Comparison of ENCODE assay signal across 17 cellular contexts in genomic region chr5:137167187-137167586, GRCh38.
DNase-seq lines count a peak whose midpoint lies in the region; ATAC-seq and TF ChIP-seq lines count a peak whose summit lies in the region.
"Had no signal": no experiment of that assay in that cellular context is flagged by ENCODE, and none has a peak within 500 bp of the region (broad histone marks: within the 10 kb centered on the region; RNA-seq: fewer than 3 reads in every experiment).

No MANE protein-coding gene starts in this region.

- no peaks in the 10 kb centered on the region for H3K4me1 Mint-ChIP-seq in GM23338
- H3K4me1 Mint-ChIP-seq in WTC11, result no peaks in the 10 kb centered on the region; the same call in 1 of the 2 replicates
- H3K4me1 Mint-ChIP-seq: CD14-positive monocyte; CD4-positive, alpha-beta memory T cell; H9 had no signal

- no peak for TF ChIP-seq EP300 in Ishikawa (IDR thresholded peaks at IDR 0.05; ENCODE audit: borderline replicate concordance)

- no peaks in the 10 kb centered on the region for H4K20me1 ChIP-seq in GM23338 (replicated peaks; ENCODE audit: insufficient read depth)
- H4K20me1 ChIP-seq: BLaER1 had no signal

- no peaks in the 10 kb centered on the region for H3K79me2 ChIP-seq in GM23338 (replicated peaks; ENCODE audit: insufficient read depth)

- H3K4me3 ChIP-seq in GM23338 (no peak overlapping the region), epithelial cell of esophagus (ENCODE audit: low read length) (no peak overlapping the region)
- H3K4me3 ChIP-seq: BLaER1, K562 had no signal

- CTCF ChIA-PET in WTC11 (lab: Charles Lee), result no interaction called here

- H3K9me2 ChIP-seq in GM23338 (ENCODE audit: insufficient read depth), result no peaks in the 10 kb centered on the region

- H3K36me3 ChIP-seq in GM23338 (ENCODE audit: insufficient read depth), result no peaks in the 10 kb centered on the region
- H3K36me3 ChIP-seq: BLaER1 had no signal

- no peaks in the 10 kb centered on the region for H3K27me3 ChIP-seq in GM23338 (ENCODE audit: insufficient read depth)
- H3K27me3 ChIP-seq: BLaER1 had no signal

- H3K27ac Mint-ChIP-seq in GM23338 (no peak overlapping the region), WTC11 (no peak overlapping the region)
- H3K27ac Mint-ChIP-seq: CD14-positive monocyte, H9 had no signal

- no peak overlapping the region for H3K27ac ChIP-seq in GM23338 (ENCODE audit: low read depth)
- H3K27ac ChIP-seq: BLaER1, HL-60 had no signal

- POLR2A ChIA-PET in WTC11 (lab: Charles Lee), result no interaction called here

- ATAC-seq in GM23338 (no peak), WTC11 (no peak)
- ATAC-seq: K562 had no signal

- H3K36me3 Mint-ChIP-seq in GM23338 (ENCODE audit: low read depth), result no peaks in the 10 kb centered on the region
- H3K36me3 Mint-ChIP-seq in WTC11, result no peaks in the 10 kb centered on the region
- H3K36me3 Mint-ChIP-seq: CD14-positive monocyte; CD4-positive, alpha-beta memory T cell had no signal

- DNase-seq in GM23338 (ENCODE audit: low spot score), result no peak
- peak; percentile 5 for DNase-seq in epithelial cell of esophagus (ENCODE audit: low read depth)
- peak; percentile 28 for DNase-seq in left kidney (ENCODE audit: low read depth, low spot score)
- no peak for DNase-seq in amygdala (lab: John Stamatoyannopoulos, UW)
- no peak for DNase-seq in HK-2 (ENCODE audit: unreplicated experiment)
- DNase-seq in WTC11 (ENCODE audit: low spot score), result no peak
- DNase-seq in SW 1271 (lab: John Stamatoyannopoulos, UW), result no peak
- DNase-seq: CD4-positive, alpha-beta memory T cell; DMS153; DMS79; GF-D8; H9 had no signal

- no peak for TF ChIP-seq RAD21 in Ishikawa (IDR thresholded peaks at IDR 0.05; ENCODE audit: low read depth)

- no peak overlapping the region for H3K4me3 Mint-ChIP-seq in GM23338
- no peak overlapping the region for H3K4me3 Mint-ChIP-seq in WTC11
- H3K4me3 Mint-ChIP-seq: CD14-positive monocyte; CD4-positive, alpha-beta memory T cell; H9 had no signal

- TF ChIP-seq CTCF in GM23338 (conservative IDR thresholded peaks at IDR 0.05; ENCODE audit: low read depth in 2 of 2) (no peak), epithelial cell of esophagus (IDR thresholded peaks at IDR 0.05; ENCODE audit: insufficient read depth, low read depth, low read length, missing control alignments) (no peak), WTC11 (IDR thresholded peaks at IDR 0.05) (no peak)

- H3F3A ChIP-seq in GM23338 (replicated peaks; ENCODE audit: low read depth), result no peaks in the 10 kb centered on the region

- no peak overlapping the region for H3K4me2 ChIP-seq in GM23338
- H3K4me2 ChIP-seq: BLaER1 had no signal

- no peak overlapping the region for H2AFZ ChIP-seq in GM23338

- H3K4me1 ChIP-seq in GM23338 (ENCODE audit: insufficient read depth), result no peaks in the 10 kb centered on the region
- H3K4me1 ChIP-seq: BLaER1 had no signal

- H3K27me3 Mint-ChIP-seq in GM23338 (ENCODE audit: insufficient read depth, low read depth, poor library complexity) (no peaks in the 10 kb centered on the region), WTC11 (ENCODE audit: low read depth) (no peaks in the 10 kb centered on the region)
- H3K27me3 Mint-ChIP-seq: CD4-positive, alpha-beta memory T cell had no signal

- H3K9me3 Mint-ChIP-seq in GM23338 (no peaks in the 10 kb centered on the region), WTC11 (peaks cover 3% of the 10 kb centered on the region; the same call in 1 of the 2 replicates)
- H3K9me3 Mint-ChIP-seq: H9 had no signal

TF ChIP-seq in GM23338, 12 proteins besides CTCF, POLR2A, EP300 and RAD21 (continues in another document):
- TF ChIP-seq JUNB (IDR thresholded peaks at IDR 0.05; ENCODE audit: unreplicated experiment) (no peak), EZH2phosphoT487 (IDR thresholded peaks at IDR 0.05; ENCODE audit: unreplicated experiment) (no peak), REST (IDR thresholded peaks at IDR 0.05; ENCODE audit: unreplicated experiment) (peak; percentile 39)

TF ChIP-seq in Ishikawa, 13 proteins besides CTCF, POLR2A, EP300 and RAD21:
- TF ChIP-seq TAF1 (IDR thresholded peaks at IDR 0.05; ENCODE audit: low read depth) (no peak), REST (IDR thresholded peaks at IDR 0.05; ENCODE audit: low read depth) (peak; percentile 71)

TF ChIP-seq in WTC11, 78 proteins besides CTCF, POLR2A, EP300 and RAD21:
- TF ChIP-seq E2F4 (CRISPR knock-in tag; IDR thresholded peaks at IDR 0.05; ENCODE audit: borderline replicate concordance, low read depth) (no peak), ATF2 (CRISPR knock-in tag; IDR thresholded peaks at IDR 0.05; ENCODE audit: borderline replicate concordance, low read depth) (no peak)

Comparison
In these comparisons a context has a peak if more than half of its experiments do, and no peak if none do; other contexts are left out.
1. DNase-seq: peak in epithelial cell of esophagus (single experiment) and left kidney (single experiment); none in GM23338 (single experiment), amygdala (0 of 56), HK-2 (single experiment), WTC11 (single experiment) and SW 1271 (0 of 2).